In genomic region chr4:94649381-94650128, GRCh38 we compare ENCODE assay signal across 22 cellular contexts.
DNase-seq lines count a peak whose midpoint lies in the region; ATAC-seq, FAIRE-seq and TF ChIP-seq lines count a peak whose summit lies in the region.
"Had no signal": no experiment of that assay in that cellular context is flagged by ENCODE, and none has a peak within 500 bp of the region (broad histone marks: within the 10 kb centered on the region; RNA-seq: fewer than 3 reads in every experiment).

No MANE protein-coding gene starts in this region.

- peaks cover 5% of the 10 kb centered on the region for H3K79me2 ChIP-seq in endothelial cell of umbilical vein (ENCODE audit: control insufficient read depth, insufficient read depth, low read length)

- no peak for TF ChIP-seq EP300 in esophagus muscularis mucosa (IDR thresholded peaks at IDR 0.05)

- POLR2A ChIA-PET in RWPE1 (lab: Yijun Ruan, JAX; ENCODE audit: low non-redundant PET), result no interaction called here
- POLR2A ChIA-PET in endothelial cell of umbilical vein (lab: Charles Lee), result no interaction called here

- no peaks in the 10 kb centered on the region for H3K9me3 Mint-ChIP-seq in Calu3 (ENCODE audit: low read depth, unreplicated experiment)
- no peaks in the 10 kb centered on the region for H3K9me3 Mint-ChIP-seq in osteocyte (ENCODE audit: unreplicated experiment)
- H3K9me3 Mint-ChIP-seq: dendritic cell treated with granulocyte-macrophage colony-stimulating factor and Interleukin-4, amounts not matched to agents 40 ng/mL and 50 ng/mL, for 4 days; IgD-negative memory B cell had no signal

- H3K9me3 ChIP-seq in endothelial cell of umbilical vein (replicated peaks; ENCODE audit: control insufficient read depth, insufficient read depth, low read length) (no peaks in the 10 kb centered on the region), esophagus muscularis mucosa (no peaks in the 10 kb centered on the region)

- H3K27ac ChIP-seq in RWPE1 (peak overlapping the region; percentile 36; the same call in 1 of the 2 replicates), endothelial cell of umbilical vein (ENCODE audit: insufficient read depth, low read depth, low read length) (peak overlapping the region; percentile 26), dorsolateral prefrontal cortex (no peak overlapping the region), esophagus muscularis mucosa (replicated peaks in 1 of 4) (peak overlapping the region in 2 of 4 donors; percentile 17 to 25)
- H3K27ac ChIP-seq: SJCRH30 had no signal

- no peaks in the 10 kb centered on the region for H4K20me1 ChIP-seq in endothelial cell of umbilical vein (replicated peaks; ENCODE audit: control insufficient read depth, extremely low read depth, insufficient read depth, low read length)

- no peak overlapping the region for H3K4me3 ChIP-seq in endothelial cell of umbilical vein (replicated peaks in 1 of 3; ENCODE audit: insufficient read depth in 1 of 3, low read depth in 1 of 3, low read length in 3 of 3)
- no peak overlapping the region for H3K4me3 ChIP-seq in dorsolateral prefrontal cortex
- H3K4me3 ChIP-seq in esophagus muscularis mucosa, result no peak overlapping the region
- H3K4me3 ChIP-seq: GM12878, SJCRH30 had no signal

- peak overlapping the region; percentile 34 for H3K4me2 ChIP-seq in endothelial cell of umbilical vein (ENCODE audit: insufficient read depth, low read length)

- dilution Hi-C loops in endothelial cell of umbilical vein (cut with MboI; ENCODE audit: extremely low pct_ligation_motif_present, low sequenced_read_pairs), result no loop called here

- H3K27me3 ChIP-seq in endothelial cell of umbilical vein (ENCODE audit: control insufficient read depth in 2 of 2, insufficient read depth in 2 of 2, low read length in 2 of 2) (no peaks in the 10 kb centered on the region), dorsolateral prefrontal cortex (no peaks in the 10 kb centered on the region), esophagus muscularis mucosa (no peaks in the 10 kb centered on the region)
- H3K27me3 ChIP-seq: SJCRH30 had no signal

- intact Hi-C loops in Calu3 (cut with micrococcal nuclease; ENCODE audit: unreplicated experiment), result loop anchor here (10.0 kb wide), 1 partner anchor 455 kb away; no protein-coding TSS in a partner anchor
- intact Hi-C loops in endothelial cell of umbilical vein (cut with micrococcal nuclease), result no loop called here
- intact Hi-C loops in dorsolateral prefrontal cortex (cut with DNase I), result no loop called here
- intact Hi-C loops in esophagus muscularis mucosa (cut with DNase I), result no loop called here

- TF ChIP-seq POLR2A in endothelial cell of umbilical vein (IDR thresholded peaks at IDR 0.05; ENCODE audit: low read depth, low read length) (no peak), esophagus muscularis mucosa (IDR thresholded peaks at IDR 0.05; ENCODE audit: low read depth) (no peak)

- H3K36me3 ChIP-seq in endothelial cell of umbilical vein (ENCODE audit: control insufficient read depth in 2 of 2, extremely low read depth in 1 of 2, insufficient read depth in 2 of 2, low read length in 2 of 2), result peaks cover 2 to 27% of the 10 kb centered on the region in 2 experiments
- H3K36me3 ChIP-seq in esophagus muscularis mucosa, result peaks cover 0 to 34% (median 12%) of the 10 kb centered on the region in 4 donors
- H3K36me3 ChIP-seq: SJCRH30 had no signal

- TF ChIP-seq CTCF in Calu3 (IDR thresholded peaks at IDR 0.05; ENCODE audit: unreplicated experiment), result no peak
- TF ChIP-seq CTCF in RWPE1 (conservative IDR thresholded peaks at IDR 0.05; ENCODE audit: low read depth), result no peak
- no peak for TF ChIP-seq CTCF in endothelial cell of umbilical vein (IDR thresholded peaks at IDR 0.05; ENCODE audit: extremely low read depth in 1 of 2, insufficient read depth in 1 of 2, low read depth in 1 of 2, low read length in 2 of 2)
- TF ChIP-seq CTCF in osteocyte (IDR thresholded peaks at IDR 0.05), result no peak
- TF ChIP-seq CTCF in dorsolateral prefrontal cortex (IDR thresholded peaks at IDR 0.05 in 54 of 56, conservative IDR thresholded peaks at IDR 0.05 in 2 of 56; ENCODE audit: low read depth in 1 of 56, partially characterized antibody in 56 of 56), result no peak
- no peak for TF ChIP-seq CTCF in esophagus muscularis mucosa (IDR thresholded peaks at IDR 0.05)

- CTCF ChIA-PET in Calu3 (lab: Charles Lee) (no interaction called here), RWPE1 (lab: Yijun Ruan, JAX) (no interaction called here), endothelial cell of umbilical vein (lab: Charles Lee) (no interaction called here)

- no peak overlapping the region for H2AFZ ChIP-seq in endothelial cell of umbilical vein (ENCODE audit: low read depth, low read length)

- no TSS peak for BruUV-seq in Calu3 (replicated peaks; lab: Mats Ljungman, UMichigan)
- no TSS peak for BruUV-seq in endothelial cell of umbilical vein (replicated peaks; lab: Mats Ljungman, UMichigan)

- H3K4me1 Mint-ChIP-seq in Calu3 (ENCODE audit: low read depth, unreplicated experiment) (peaks cover 23% of the 10 kb centered on the region), osteocyte (ENCODE audit: unreplicated experiment) (peaks cover 31% of the 10 kb centered on the region)
- H3K4me1 Mint-ChIP-seq: activated CD8-positive, alpha-beta memory T cell treated with anti-CD3 and anti-CD28 coated beads, Interleukin-2, amount 10 ng/mL, durations not matched to agents 7 days and 5 days; IgD-negative memory B cell had no signal

- FAIRE-seq in endothelial cell of umbilical vein (lab: Jason Lieb, UNC), result no peak
- FAIRE-seq: GM12878 had no signal

- ATAC-seq in HG02571 (IDR thresholded peaks at IDR 0.05; ENCODE audit: unreplicated experiment), result no peak
- ATAC-seq: activated CD8-positive, alpha-beta memory T cell treated with anti-CD3 and anti-CD28 coated beads, Interleukin-2, amount 10 ng/mL, durations not matched to agents 7 days and 5 days; esophagus mucosa; GM12878 had no signal

- peaks cover 16% of the 10 kb centered on the region for H3K4me1 ChIP-seq in endothelial cell of umbilical vein (ENCODE audit: control insufficient read depth, extremely low read depth, insufficient read depth, low read length)
- peaks cover 18 to 42% (median 38%) of the 10 kb centered on the region in 4 donors for H3K4me1 ChIP-seq in esophagus muscularis mucosa
- H3K4me1 ChIP-seq: SJCRH30 had no signal

- no peak overlapping the region for H3K9ac ChIP-seq in endothelial cell of umbilical vein (replicated peaks; ENCODE audit: extremely low read depth, insufficient read depth, low read length)

- peak overlapping the region; percentile 71 for H3K27ac Mint-ChIP-seq in Calu3 (ENCODE audit: unreplicated experiment)
- peak overlapping the region; percentile 75 for H3K27ac Mint-ChIP-seq in osteocyte (ENCODE audit: unreplicated experiment)
- H3K27ac Mint-ChIP-seq: activated CD8-positive, alpha-beta memory T cell treated with anti-CD3 and anti-CD28 coated beads, Interleukin-2, amount 10 ng/mL, durations not matched to agents 7 days and 5 days; dendritic cell treated with granulocyte-macrophage colony-stimulating factor and Interleukin-4, amounts not matched to agents 40 ng/mL and 50 ng/mL, for 4 days; IgD-negative memory B cell had no signal

- WGBS in esophagus muscularis mucosa, result 85% methylated on average over 1 of the region's 1 CpG

- DNase-seq in Calu3 (no peak), RWPE1 (ENCODE audit: low spot score) (no peak), endothelial cell of umbilical vein (ENCODE audit: low read depth, low spot score) (peak; percentile 76), osteocyte (ENCODE audit: extremely low spot score, unreplicated experiment) (no peak), dorsolateral prefrontal cortex (no peak), esophagus muscularis mucosa (ENCODE audit: extremely low spot score) (no peak)
- DNase-seq in activated effector memory CD4-positive, alpha-beta T cell treated with anti-CD3 and anti-CD28 coated beads, Interleukin-2, amount 50 U/mL, for 16 hours, result no peak
- DNase-seq: activated CD8-positive, alpha-beta memory T cell treated with anti-CD3 and anti-CD28 coated beads, Interleukin-2, amount 10 ng/mL, durations not matched to agents 7 days and 5 days; activated naive CD4-positive, alpha-beta T cell; AML-193; GDM1; NCI-H2029 treated with DMSO at 0.1 percent for 48 hours; NCI-H526; right cardiac atrium; SJCRH30; stimulated activated CD4-positive, alpha-beta T cell treated with anti-CD3 and anti-CD28 coated beads, Interleukin-2, amount 100 ng/mL, for 48 hours; T1000 had no signal

- H3K36me3 Mint-ChIP-seq in Calu3 (ENCODE audit: insufficient read depth, unreplicated experiment), result peaks cover 23% of the 10 kb centered on the region
- H3K36me3 Mint-ChIP-seq in osteocyte (ENCODE audit: unreplicated experiment), result peaks cover 68% of the 10 kb centered on the region
- H3K36me3 Mint-ChIP-seq: activated CD8-positive, alpha-beta memory T cell treated with anti-CD3 and anti-CD28 coated beads, Interleukin-2, amount 10 ng/mL, durations not matched to agents 7 days and 5 days had no signal

- H3K4me3 Mint-ChIP-seq in Calu3 (ENCODE audit: low read depth, unreplicated experiment) (no peak overlapping the region), osteocyte (ENCODE audit: unreplicated experiment) (no peak overlapping the region)
- H3K4me3 Mint-ChIP-seq: activated CD8-positive, alpha-beta memory T cell treated with anti-CD3 and anti-CD28 coated beads, Interleukin-2, amount 10 ng/mL, durations not matched to agents 7 days and 5 days; dendritic cell treated with granulocyte-macrophage colony-stimulating factor and Interleukin-4, amounts not matched to agents 40 ng/mL and 50 ng/mL, for 4 days; IgD-negative memory B cell had no signal

- no peaks in the 10 kb centered on the region for H3K27me3 Mint-ChIP-seq in Calu3 (ENCODE audit: unreplicated experiment)
- no peaks in the 10 kb centered on the region for H3K27me3 Mint-ChIP-seq in osteocyte (ENCODE audit: unreplicated experiment)
- H3K27me3 Mint-ChIP-seq: activated CD8-positive, alpha-beta memory T cell treated with anti-CD3 and anti-CD28 coated beads, Interleukin-2, amount 10 ng/mL, durations not matched to agents 7 days and 5 days; dendritic cell treated with granulocyte-macrophage colony-stimulating factor and Interleukin-4, amounts not matched to agents 40 ng/mL and 50 ng/mL, for 4 days; IgD-negative memory B cell had no signal

- no peaks in the 10 kb centered on the region for H3K9me1 ChIP-seq in endothelial cell of umbilical vein (replicated peaks; ENCODE audit: control insufficient read depth, extremely low read depth, insufficient read depth, low read length)

TF ChIP-seq in endothelial cell of umbilical vein, 7 proteins besides CTCF, POLR2A, EP300 and RAD21 (continues in another document):
- TF ChIP-seq MYC (IDR thresholded peaks at IDR 0.05; ENCODE audit: low read depth, low read length), result no peak
- no peak for TF ChIP-seq GATA2 (IDR thresholded peaks at IDR 0.05; ENCODE audit: insufficient read depth, insufficient read length, low read depth, low read length)
- no peak for TF ChIP-seq POLR2AphosphoS5 (IDR thresholded peaks at IDR 0.05; ENCODE audit: insufficient read depth, low read depth, low read length)
- TF ChIP-seq MAX (IDR thresholded peaks at IDR 0.05; ENCODE audit: insufficient read depth, insufficient read length), result no peak
- TF ChIP-seq FOS (IDR thresholded peaks at IDR 0.05; ENCODE audit: borderline replicate concordance, insufficient read depth, low read length), result no peak

Comparison
In these comparisons a context has a peak if more than half of its experiments do, and no peak if none do; other contexts are left out.
1. H3K27ac ChIP-seq: peak in RWPE1 (single experiment) and endothelial cell of umbilical vein (single experiment); none in dorsolateral prefrontal cortex (0 of 59).